8 cellular contexts compared by ENCODE assay signal in genomic region chr16:970379-970765, GRCh38. TPM values are rescaled to one million over a fixed set of nuclear protein-coding genes. Genes with fewer than 3 reads are reported as not detected.
DNase-seq lines count a peak whose midpoint lies in the region; ATAC-seq and TF ChIP-seq lines count a peak whose summit lies in the region.

No MANE protein-coding gene starts in this region.

- H3K27me3 ChIP-seq in mammary epithelial cell (ENCODE audit: insufficient read depth, low read length), result no peaks in the 10 kb centered on the region
- H3K27me3 ChIP-seq in aorta (ENCODE audit: control insufficient read depth in 1 of 2, insufficient read depth in 2 of 2, low read length in 1 of 2), result no peaks in the 10 kb centered on the region

- ATAC-seq in GM18505 (IDR thresholded peaks at IDR 0.05; ENCODE audit: unreplicated experiment), result peak; percentile 15
- peak; percentile 29 for ATAC-seq in HG03342 (IDR thresholded peaks at IDR 0.05; ENCODE audit: unreplicated experiment)
- peak; percentile 12 for ATAC-seq in memory B cell (ENCODE audit: low read depth)
- no peak for ATAC-seq in aorta (ENCODE audit: low FRiP score)
- no peak for ATAC-seq in HG02571 (IDR thresholded peaks at IDR 0.05; ENCODE audit: unreplicated experiment)

- no peak for TF ChIP-seq POLR2A in GM18505 (IDR thresholded peaks at IDR 0.05; ENCODE audit: borderline replicate concordance, extremely low read depth, insufficient read depth, insufficient read length)

- BruUV-seq in mammary epithelial cell (replicated peaks; lab: Mats Ljungman, UMichigan), result no TSS peak

- H3K36me3 ChIP-seq in mammary epithelial cell (ENCODE audit: insufficient read depth, low read length) (no peaks in the 10 kb centered on the region), aorta (ENCODE audit: control insufficient read depth in 1 of 2, insufficient read depth in 2 of 2, low read length in 1 of 2) (peaks cover 0 to 1% of the 10 kb centered on the region in 2 donors)

- H3K36me3 Mint-ChIP-seq in memory B cell, result peaks cover 11% of the 10 kb centered on the region

- dilution Hi-C loops in mammary epithelial cell (cut with HindIII; ENCODE audit: low sequenced_read_pairs), result loop anchor here (10.0 kb wide), 1 partner anchor 56 kb away; no protein-coding TSS in a partner anchor

- H3K27me3 Mint-ChIP-seq in memory B cell, result no peaks in the 10 kb centered on the region

- H4K20me1 ChIP-seq in mammary epithelial cell (ENCODE audit: insufficient read depth, low read length), result no peaks in the 10 kb centered on the region

- H3K9me3 ChIP-seq in mammary epithelial cell (replicated peaks; ENCODE audit: insufficient read depth, low read length), result peaks cover 26% of the 10 kb centered on the region
- no peaks in the 10 kb centered on the region for H3K9me3 ChIP-seq in aorta (ENCODE audit: control insufficient read depth, low read length)

- no peaks in the 10 kb centered on the region for H3K4me1 Mint-ChIP-seq in memory B cell

- H3K9ac ChIP-seq in mammary epithelial cell (ENCODE audit: insufficient read depth, low read length), result peak overlapping the region; percentile 12

- H3K4me1 ChIP-seq in mammary epithelial cell (ENCODE audit: insufficient read depth, low read length), result peaks cover 13% of the 10 kb centered on the region
- no peaks in the 10 kb centered on the region for H3K4me1 ChIP-seq in aorta (ENCODE audit: control insufficient read depth in 1 of 2, insufficient read depth in 2 of 2, low read length in 2 of 2)

- H3K27ac Mint-ChIP-seq in memory B cell, result no peak overlapping the region

- H3K9me3 Mint-ChIP-seq in memory B cell, result peaks cover 3% of the 10 kb centered on the region

- peak overlapping the region; percentile 95 for H3K4me2 ChIP-seq in mammary epithelial cell (ENCODE audit: insufficient read depth, low read depth, low read length)

- CTCF ChIA-PET in mammary epithelial cell (lab: Charles Lee; ENCODE audit: low non-redundant PET), result no interaction called here

- peak overlapping the region; percentile 40 to 72 (median 64) for H3K4me3 ChIP-seq in mammary epithelial cell (replicated peaks in 1 of 3; ENCODE audit: insufficient read depth in 1 of 3, low read depth in 2 of 3, low read length in 3 of 3)
- peak overlapping the region; percentile 69 to 70 for H3K4me3 ChIP-seq in aorta (ENCODE audit: low read length in 2 of 2)

- 0% methylated on average over 11 of the region's 43 CpGs for WGBS in mammary epithelial cell (ENCODE audit: low coverage, missing lambda C conversion rate)
- 0 to 1% methylated on average over 32 to 43 of the region's 43 CpGs for WGBS in aorta, 2 donors

- no peak overlapping the region for H3K27ac ChIP-seq in mammary epithelial cell (ENCODE audit: insufficient read depth, low read depth, low read length)
- H3K27ac ChIP-seq in aorta (ENCODE audit: low read depth in 1 of 2, low read length in 2 of 2), result peak overlapping the region in 1 of 2 donors; percentile 37

- no peak for TF ChIP-seq CTCF in mammary epithelial cell (conservative IDR thresholded peaks at IDR 0.05 in 1 of 2, IDR thresholded peaks at IDR 0.05 in 1 of 2; ENCODE audit: extremely low read depth in 1 of 2, insufficient read depth in 1 of 2, low read depth in 1 of 2, low read length in 2 of 2)

- intact Hi-C loops in mammary epithelial cell (cut with micrococcal nuclease), result loop anchor here (2.0 to 10.0 kb wide), 2 partner anchors 64 to 258 kb away; no protein-coding TSS in a partner anchor
- intact Hi-C loops in aorta (cut with DNase I), result loop anchor here in 1 of 2 donors (10.0 kb wide), 1 partner anchor 256 kb away; the partner anchor contains the start of gene METRN

- H2AFZ ChIP-seq in mammary epithelial cell (ENCODE audit: low read depth, low read length), result peak overlapping the region; percentile 90

- DNase-seq in mammary epithelial cell, result no peak
- DNase-seq in memory B cell (ENCODE audit: low spot score in 2 of 2), result no peak
- DNase-seq in aorta, result no peak
- no peak for DNase-seq in DMS 273 treated with DMSO at 0.1 percent for 48 hours (lab: John Stamatoyannopoulos, UW)
- no peak for DNase-seq in NCI-H345 (lab: John Stamatoyannopoulos, UW)

- H3K79me2 ChIP-seq in mammary epithelial cell (ENCODE audit: insufficient read depth, low read length), result peaks cover 7% of the 10 kb centered on the region

- peak overlapping the region; percentile 73 for H3K4me3 Mint-ChIP-seq in memory B cell

- in situ Hi-C loops in mammary epithelial cell (cut with MboI; ENCODE audit: low sequenced_read_pairs in 2 of 2), result no loop called here

RNA-seq across cellular contexts. Expression of gene LMF1, which starts 0.4 kb away (rescaled TPM):
- total RNA-seq in mammary epithelial cell, result 10 to 100 TPM; 11.0 to 25.3 TPM
- 9.7 TPM for polyA plus RNA-seq in mammary epithelial cell
- 7.8 TPM for polyA minus RNA-seq in mammary epithelial cell
- 10 to 100 TPM; 18.2 to 38.4 TPM for total RNA-seq in aorta
- polyA plus RNA-seq in aorta, result 10 to 100 TPM in 1 of 2 donors, 1 to 10 TPM in 1; 8.8 to 75.0 TPM

RNA-seq across cellular contexts. Expression of gene SOX8, which starts 11.2 kb away (rescaled TPM):
- under 1 TPM in 1 of 2 donors, not detected in 1; under 0.01 TPM for total RNA-seq in mammary epithelial cell
- not detected for polyA plus RNA-seq in mammary epithelial cell
- not detected for polyA minus RNA-seq in mammary epithelial cell
- total RNA-seq in aorta, result 1 to 10 TPM; 2.2 to 7.0 TPM
- 1 to 10 TPM; 1.0 to 5.7 TPM for polyA plus RNA-seq in aorta

Comparison
In these comparisons a context has a peak if more than half of its experiments do, and no peak if none do; other contexts are left out.
1. ATAC-seq: peak in GM18505 (single experiment), HG03342 (single experiment) and memory B cell (single experiment); none in aorta (single experiment) and HG02571 (single experiment).